ENCODE assay signal across 1 cellular context in genomic region chr6:151032034-151032433, GRCh38.
TF ChIP-seq lines count a peak whose summit lies in the region.

No MANE protein-coding gene starts in this region.

TF ChIP-seq in HCT116, 20 proteins besides CTCF, POLR2A, EP300 and RAD21 (continued from another document):
- TF ChIP-seq REST (IDR thresholded peaks at IDR 0.05; ENCODE audit: low read depth) (no peak), ELF1 (IDR thresholded peaks at IDR 0.05; ENCODE audit: borderline replicate concordance, low read depth) (no peak)
